Comparison of ENCODE assay signal across 1 cellular context in the genomic region with DNA sequence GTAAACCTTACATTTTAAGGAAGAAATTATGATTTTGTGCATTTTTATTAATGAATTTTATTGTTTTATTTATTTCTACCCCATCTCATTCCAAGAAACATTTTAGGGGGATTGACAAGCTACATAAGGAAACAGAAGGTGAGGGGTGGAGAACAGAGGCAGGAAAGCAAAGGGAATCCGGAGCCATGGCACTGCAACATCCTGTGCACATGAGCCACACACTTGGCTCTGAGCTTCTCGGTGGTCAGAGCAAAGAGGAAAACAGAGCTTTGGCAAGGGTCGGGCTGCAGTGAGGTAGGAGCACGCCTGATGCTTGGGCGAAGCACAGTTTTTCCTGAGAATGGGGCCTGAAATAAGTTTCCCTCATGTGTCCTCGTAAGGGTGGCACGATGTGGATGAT.
TF ChIP-seq lines count a peak whose summit lies in the region.

No MANE protein-coding gene starts in this region.

TF ChIP-seq in GM23338, 12 proteins besides CTCF, POLR2A, EP300 and RAD21 (continued from another document):
- TF ChIP-seq, protein P1, sequence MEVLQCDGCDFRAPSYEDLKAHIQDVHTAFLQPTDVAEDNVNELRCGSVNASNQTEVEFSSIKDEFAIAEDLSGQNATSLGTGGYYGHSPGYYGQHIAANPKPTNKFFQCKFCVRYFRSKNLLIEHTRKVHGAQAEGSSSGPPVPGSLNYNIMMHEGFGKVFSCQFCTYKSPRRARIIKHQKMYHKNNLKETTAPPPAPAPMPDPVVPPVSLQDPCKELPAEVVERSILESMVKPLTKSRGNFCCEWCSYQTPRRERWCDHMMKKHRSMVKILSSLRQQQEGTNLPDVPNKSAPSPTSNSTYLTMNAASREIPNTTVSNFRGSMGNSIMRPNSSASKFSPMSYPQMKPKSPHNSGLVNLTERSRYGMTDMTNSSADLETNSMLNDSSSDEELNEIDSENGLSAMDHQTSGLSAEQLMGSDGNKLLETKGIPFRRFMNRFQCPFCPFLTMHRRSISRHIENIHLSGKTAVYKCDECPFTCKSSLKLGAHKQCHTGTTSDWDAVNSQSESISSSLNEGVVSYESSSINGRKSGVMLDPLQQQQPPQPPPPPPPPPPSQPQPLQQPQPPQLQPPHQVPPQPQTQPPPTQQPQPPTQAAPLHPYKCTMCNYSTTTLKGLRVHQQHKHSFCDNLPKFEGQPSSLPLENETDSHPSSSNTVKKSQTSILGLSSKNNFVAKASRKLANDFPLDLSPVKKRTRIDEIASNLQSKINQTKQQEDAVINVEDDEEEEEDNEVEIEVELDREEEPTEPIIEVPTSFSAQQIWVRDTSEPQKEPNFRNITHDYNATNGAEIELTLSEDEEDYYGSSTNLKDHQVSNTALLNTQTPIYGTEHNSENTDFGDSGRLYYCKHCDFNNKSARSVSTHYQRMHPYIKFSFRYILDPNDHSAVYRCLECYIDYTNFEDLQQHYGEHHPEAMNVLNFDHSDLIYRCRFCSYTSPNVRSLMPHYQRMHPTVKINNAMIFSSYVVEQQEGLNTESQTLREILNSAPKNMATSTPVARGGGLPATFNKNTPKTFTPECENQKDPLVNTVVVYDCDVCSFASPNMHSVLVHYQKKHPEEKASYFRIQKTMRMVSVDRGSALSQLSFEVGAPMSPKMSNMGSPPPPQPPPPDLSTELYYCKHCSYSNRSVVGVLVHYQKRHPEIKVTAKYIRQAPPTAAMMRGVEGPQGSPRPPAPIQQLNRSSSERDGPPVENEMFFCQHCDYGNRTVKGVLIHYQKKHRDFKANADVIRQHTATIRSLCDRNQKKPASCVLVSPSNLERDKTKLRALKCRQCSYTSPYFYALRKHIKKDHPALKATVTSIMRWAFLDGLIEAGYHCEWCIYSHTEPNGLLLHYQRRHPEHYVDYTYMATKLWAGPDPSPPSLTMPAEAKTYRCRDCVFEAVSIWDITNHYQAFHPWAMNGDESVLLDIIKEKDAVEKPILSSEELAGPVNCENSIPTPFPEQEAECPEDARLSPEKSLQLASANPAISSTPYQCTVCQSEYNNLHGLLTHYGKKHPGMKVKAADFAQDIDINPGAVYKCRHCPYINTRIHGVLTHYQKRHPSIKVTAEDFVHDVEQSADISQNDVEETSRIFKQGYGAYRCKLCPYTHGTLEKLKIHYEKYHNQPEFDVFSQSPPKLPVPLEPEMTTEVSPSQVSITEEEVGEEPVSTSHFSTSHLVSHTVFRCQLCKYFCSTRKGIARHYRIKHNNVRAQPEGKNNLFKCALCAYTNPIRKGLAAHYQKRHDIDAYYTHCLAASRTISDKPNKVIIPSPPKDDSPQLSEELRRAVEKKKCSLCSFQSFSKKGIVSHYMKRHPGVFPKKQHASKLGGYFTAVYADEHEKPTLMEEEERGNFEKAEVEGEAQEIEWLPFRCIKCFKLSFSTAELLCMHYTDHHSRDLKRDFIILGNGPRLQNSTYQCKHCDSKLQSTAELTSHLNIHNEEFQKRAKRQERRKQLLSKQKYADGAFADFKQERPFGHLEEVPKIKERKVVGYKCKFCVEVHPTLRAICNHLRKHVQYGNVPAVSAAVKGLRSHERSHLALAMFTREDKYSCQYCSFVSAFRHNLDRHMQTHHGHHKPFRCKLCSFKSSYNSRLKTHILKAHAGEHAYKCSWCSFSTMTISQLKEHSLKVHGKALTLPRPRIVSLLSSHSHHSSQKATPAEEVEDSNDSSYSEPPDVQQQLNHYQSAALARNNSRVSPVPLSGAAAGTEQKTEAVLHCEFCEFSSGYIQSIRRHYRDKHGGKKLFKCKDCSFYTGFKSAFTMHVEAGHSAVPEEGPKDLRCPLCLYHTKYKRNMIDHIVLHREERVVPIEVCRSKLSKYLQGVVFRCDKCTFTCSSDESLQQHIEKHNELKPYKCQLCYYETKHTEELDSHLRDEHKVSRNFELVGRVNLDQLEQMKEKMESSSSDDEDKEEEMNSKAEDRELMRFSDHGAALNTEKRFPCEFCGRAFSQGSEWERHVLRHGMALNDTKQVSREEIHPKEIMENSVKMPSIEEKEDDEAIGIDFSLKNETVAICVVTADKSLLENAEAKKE (CRISPR knock-in tag; IDR thresholded peaks at IDR 0.05), result no peak
- TF ChIP-seq EZH2phosphoT487 (IDR thresholded peaks at IDR 0.05; ENCODE audit: unreplicated experiment) (no peak), ZNF331 (CRISPR knock-in tag; IDR thresholded peaks at IDR 0.05; ENCODE audit: low read depth) (no peak), EZH2 (IDR thresholded peaks at IDR 0.05; ENCODE audit: low read depth, unreplicated experiment) (no peak), POLR2AphosphoS5 (IDR thresholded peaks at IDR 0.05; ENCODE audit: low read depth) (no peak), CREB1 (CRISPR knock-in tag; IDR thresholded peaks at IDR 0.05; ENCODE audit: low read depth) (no peak)
- TF ChIP-seq, protein P2, sequence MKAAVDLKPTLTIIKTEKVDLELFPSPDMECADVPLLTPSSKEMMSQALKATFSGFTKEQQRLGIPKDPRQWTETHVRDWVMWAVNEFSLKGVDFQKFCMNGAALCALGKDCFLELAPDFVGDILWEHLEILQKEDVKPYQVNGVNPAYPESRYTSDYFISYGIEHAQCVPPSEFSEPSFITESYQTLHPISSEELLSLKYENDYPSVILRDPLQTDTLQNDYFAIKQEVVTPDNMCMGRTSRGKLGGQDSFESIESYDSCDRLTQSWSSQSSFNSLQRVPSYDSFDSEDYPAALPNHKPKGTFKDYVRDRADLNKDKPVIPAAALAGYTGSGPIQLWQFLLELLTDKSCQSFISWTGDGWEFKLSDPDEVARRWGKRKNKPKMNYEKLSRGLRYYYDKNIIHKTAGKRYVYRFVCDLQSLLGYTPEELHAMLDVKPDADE (IDR thresholded peaks at IDR 0.05), result no peak
- TF ChIP-seq, protein P3, sequence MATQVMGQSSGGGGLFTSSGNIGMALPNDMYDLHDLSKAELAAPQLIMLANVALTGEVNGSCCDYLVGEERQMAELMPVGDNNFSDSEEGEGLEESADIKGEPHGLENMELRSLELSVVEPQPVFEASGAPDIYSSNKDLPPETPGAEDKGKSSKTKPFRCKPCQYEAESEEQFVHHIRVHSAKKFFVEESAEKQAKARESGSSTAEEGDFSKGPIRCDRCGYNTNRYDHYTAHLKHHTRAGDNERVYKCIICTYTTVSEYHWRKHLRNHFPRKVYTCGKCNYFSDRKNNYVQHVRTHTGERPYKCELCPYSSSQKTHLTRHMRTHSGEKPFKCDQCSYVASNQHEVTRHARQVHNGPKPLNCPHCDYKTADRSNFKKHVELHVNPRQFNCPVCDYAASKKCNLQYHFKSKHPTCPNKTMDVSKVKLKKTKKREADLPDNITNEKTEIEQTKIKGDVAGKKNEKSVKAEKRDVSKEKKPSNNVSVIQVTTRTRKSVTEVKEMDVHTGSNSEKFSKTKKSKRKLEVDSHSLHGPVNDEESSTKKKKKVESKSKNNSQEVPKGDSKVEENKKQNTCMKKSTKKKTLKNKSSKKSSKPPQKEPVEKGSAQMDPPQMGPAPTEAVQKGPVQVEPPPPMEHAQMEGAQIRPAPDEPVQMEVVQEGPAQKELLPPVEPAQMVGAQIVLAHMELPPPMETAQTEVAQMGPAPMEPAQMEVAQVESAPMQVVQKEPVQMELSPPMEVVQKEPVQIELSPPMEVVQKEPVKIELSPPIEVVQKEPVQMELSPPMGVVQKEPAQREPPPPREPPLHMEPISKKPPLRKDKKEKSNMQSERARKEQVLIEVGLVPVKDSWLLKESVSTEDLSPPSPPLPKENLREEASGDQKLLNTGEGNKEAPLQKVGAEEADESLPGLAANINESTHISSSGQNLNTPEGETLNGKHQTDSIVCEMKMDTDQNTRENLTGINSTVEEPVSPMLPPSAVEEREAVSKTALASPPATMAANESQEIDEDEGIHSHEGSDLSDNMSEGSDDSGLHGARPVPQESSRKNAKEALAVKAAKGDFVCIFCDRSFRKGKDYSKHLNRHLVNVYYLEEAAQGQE (IDR thresholded peaks at IDR 0.05; ENCODE audit: unreplicated experiment), result no peak
